Comparison of ENCODE assay signal across 1 cellular context in the genomic region with DNA sequence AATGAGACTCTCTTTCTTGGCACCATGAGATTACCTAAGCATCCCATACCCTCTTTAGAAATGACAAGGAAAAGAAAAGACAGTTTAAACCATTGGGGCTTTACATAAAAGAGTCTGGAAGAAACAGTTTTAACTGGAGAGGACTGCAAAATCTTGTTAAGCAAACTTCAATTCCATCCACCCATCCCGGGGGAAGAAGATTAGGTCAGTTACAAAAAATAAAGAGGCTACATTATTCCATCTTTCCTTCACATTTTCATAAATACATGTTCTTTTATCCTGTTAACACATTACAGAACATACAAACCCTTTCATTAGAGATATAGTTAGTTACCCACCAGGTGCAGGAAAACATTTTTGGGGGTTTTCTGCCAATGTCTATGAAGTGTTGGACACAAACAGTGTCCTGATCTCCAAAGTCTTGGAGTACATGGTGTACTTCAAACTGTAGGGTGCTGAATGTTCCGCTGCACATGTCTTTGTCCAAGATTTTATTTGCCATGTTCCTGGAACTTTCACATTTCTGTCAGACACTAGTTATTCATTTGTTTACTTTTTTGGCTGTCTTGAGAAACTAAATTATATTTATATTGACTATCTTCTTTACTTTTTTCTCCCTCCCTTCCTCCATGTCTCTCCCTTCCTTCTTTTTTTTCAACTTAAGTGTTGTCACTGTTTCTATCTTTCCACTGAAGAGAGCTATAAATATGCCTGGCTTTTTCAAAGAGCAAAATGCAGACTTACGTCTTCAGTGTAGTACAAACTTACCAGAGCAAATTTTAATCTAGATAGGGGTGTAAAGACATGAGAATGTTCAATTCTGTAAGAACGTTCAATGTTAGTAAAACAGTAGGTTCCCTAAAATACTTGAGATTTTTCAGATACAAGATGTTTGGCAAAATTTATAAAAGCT.
TF ChIP-seq lines count a peak whose summit lies in the region.

No MANE protein-coding gene starts in this region.

TF ChIP-seq in SK-N-SH, 30 proteins besides CTCF, POLR2A, EP300 and RAD21 (continued from another document):
- TF ChIP-seq, protein P1, sequence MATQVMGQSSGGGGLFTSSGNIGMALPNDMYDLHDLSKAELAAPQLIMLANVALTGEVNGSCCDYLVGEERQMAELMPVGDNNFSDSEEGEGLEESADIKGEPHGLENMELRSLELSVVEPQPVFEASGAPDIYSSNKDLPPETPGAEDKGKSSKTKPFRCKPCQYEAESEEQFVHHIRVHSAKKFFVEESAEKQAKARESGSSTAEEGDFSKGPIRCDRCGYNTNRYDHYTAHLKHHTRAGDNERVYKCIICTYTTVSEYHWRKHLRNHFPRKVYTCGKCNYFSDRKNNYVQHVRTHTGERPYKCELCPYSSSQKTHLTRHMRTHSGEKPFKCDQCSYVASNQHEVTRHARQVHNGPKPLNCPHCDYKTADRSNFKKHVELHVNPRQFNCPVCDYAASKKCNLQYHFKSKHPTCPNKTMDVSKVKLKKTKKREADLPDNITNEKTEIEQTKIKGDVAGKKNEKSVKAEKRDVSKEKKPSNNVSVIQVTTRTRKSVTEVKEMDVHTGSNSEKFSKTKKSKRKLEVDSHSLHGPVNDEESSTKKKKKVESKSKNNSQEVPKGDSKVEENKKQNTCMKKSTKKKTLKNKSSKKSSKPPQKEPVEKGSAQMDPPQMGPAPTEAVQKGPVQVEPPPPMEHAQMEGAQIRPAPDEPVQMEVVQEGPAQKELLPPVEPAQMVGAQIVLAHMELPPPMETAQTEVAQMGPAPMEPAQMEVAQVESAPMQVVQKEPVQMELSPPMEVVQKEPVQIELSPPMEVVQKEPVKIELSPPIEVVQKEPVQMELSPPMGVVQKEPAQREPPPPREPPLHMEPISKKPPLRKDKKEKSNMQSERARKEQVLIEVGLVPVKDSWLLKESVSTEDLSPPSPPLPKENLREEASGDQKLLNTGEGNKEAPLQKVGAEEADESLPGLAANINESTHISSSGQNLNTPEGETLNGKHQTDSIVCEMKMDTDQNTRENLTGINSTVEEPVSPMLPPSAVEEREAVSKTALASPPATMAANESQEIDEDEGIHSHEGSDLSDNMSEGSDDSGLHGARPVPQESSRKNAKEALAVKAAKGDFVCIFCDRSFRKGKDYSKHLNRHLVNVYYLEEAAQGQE (IDR thresholded peaks at IDR 0.05; ENCODE audit: low read depth, low read length) = no peak
- TF ChIP-seq, protein P2, sequence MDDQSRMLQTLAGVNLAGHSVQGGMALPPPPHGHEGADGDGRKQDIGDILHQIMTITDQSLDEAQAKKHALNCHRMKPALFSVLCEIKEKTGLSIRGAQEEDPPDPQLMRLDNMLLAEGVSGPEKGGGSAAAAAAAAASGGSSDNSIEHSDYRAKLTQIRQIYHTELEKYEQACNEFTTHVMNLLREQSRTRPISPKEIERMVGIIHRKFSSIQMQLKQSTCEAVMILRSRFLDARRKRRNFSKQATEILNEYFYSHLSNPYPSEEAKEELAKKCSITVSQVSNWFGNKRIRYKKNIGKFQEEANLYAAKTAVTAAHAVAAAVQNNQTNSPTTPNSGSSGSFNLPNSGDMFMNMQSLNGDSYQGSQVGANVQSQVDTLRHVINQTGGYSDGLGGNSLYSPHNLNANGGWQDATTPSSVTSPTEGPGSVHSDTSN (IDR thresholded peaks at IDR 0.05) = no peak
- no peak for TF ChIP-seq NFIC (IDR thresholded peaks at IDR 0.05; ENCODE audit: borderline replicate concordance)
- TF ChIP-seq CHD2 (IDR thresholded peaks at IDR 0.05; ENCODE audit: low read length, partially characterized antibody) = no peak
- TF ChIP-seq FOXM1 (IDR thresholded peaks at IDR 0.05; ENCODE audit: low read depth) = no peak
